In the genomic region with DNA sequence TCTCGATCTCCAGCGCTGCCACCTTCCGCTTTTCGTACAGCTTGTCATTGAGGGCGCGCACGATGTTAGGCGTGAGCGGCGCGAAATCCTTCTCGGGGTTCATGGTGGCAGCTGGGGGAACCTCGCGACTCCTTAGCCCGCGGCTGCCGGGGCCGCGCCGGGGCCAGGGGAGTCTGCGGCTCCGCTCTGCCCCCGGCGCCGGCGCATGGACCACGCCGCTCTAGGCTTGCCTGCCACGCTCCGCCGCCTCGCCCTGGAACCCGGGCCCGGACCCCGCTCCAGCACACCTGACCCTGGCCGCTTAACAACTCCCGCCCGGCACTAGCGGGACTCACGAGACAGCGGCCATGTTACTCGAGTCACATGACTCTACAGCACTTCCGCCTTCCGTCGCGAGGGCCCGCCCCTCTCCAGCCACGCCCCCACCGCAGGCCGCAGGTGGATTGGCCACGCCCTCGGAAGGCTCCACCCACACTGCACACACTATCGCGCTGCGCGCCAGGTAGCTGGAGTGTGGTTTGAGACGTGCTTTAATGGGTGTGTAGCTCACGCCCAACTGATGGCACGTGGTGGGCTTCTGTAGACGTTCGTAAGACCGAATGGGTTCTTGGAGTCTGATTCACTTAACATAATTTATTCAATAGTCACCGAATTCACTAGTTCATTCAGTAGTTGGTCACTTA, we compare ENCODE assay signal across 1 cellular context.
TF ChIP-seq lines count a peak whose summit lies in the region.

Gene VAC14 (minus strand): TSS at position 361 of the 683 bp plus-strand sequence. CDS start 258 bp downstream, at position 103.

TF ChIP-seq in HepG2, 621 proteins besides CTCF, POLR2A, EP300 and RAD21 (continued from another document and continues in another):
- TF ChIP-seq YY1 (IDR thresholded peaks at IDR 0.05; ENCODE audit: insufficient read depth, insufficient replicate concordance, low read depth, low read length): peak; percentile 99
- TF ChIP-seq SRSF1 (optimal IDR thresholded peaks at IDR 0.05; ENCODE audit: low read depth, low read length): no peak
- no peak for TF ChIP-seq GLMP (CRISPR knock-in tag; IDR thresholded peaks at IDR 0.05; ENCODE audit: borderline replicate concordance)
- no peak for TF ChIP-seq ZNF30 (CRISPR knock-in tag; IDR thresholded peaks at IDR 0.05)
- peak; percentile 41; the same call in 1 of the 2 replicates for TF ChIP-seq CREB1 (IDR thresholded peaks at IDR 0.05)
- no peak for TF ChIP-seq CREB1 (CRISPR knock-in tag; IDR thresholded peaks at IDR 0.05)
- peak; percentile 47; the same call in 1 of the 2 replicates for TF ChIP-seq JUND (CRISPR knock-in tag; IDR thresholded peaks at IDR 0.05)
- TF ChIP-seq ZFP91 (CRISPR knock-in tag; IDR thresholded peaks at IDR 0.05; ENCODE audit: borderline replicate concordance): peak; percentile 90
- no peak for TF ChIP-seq FOXC1 (CRISPR knock-in tag; IDR thresholded peaks at IDR 0.05; ENCODE audit: borderline replicate concordance)
- TF ChIP-seq NFYB (CRISPR knock-in tag; IDR thresholded peaks at IDR 0.05): peak; percentile 64
- TF ChIP-seq, protein P1, sequence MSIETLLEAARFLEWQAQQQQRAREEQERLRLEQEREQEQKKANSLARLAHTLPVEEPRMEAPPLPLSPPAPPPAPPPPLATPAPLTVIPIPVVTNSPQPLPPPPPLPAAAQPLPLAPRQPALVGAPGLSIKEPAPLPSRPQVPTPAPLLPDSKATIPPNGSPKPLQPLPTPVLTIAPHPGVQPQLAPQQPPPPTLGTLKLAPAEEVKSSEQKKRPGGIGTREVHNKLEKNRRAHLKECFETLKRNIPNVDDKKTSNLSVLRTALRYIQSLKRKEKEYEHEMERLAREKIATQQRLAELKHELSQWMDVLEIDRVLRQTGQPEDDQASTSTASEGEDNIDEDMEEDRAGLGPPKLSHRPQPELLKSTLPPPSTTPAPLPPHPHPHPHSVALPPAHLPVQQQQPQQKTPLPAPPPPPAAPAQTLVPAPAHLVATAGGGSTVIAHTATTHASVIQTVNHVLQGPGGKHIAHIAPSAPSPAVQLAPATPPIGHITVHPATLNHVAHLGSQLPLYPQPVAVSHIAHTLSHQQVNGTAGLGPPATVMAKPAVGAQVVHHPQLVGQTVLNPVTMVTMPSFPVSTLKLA (IDR thresholded peaks at IDR 0.05): peak; percentile 80
- TF ChIP-seq KLF11 (CRISPR knock-in tag; IDR thresholded peaks at IDR 0.05): 0 out of 2 replicates have a peak, but pooled peaks have one; percentile 63
- peak; percentile 57; the same call in 1 of the 2 replicates for TF ChIP-seq ZKSCAN8 (CRISPR knock-in tag; IDR thresholded peaks at IDR 0.05; ENCODE audit: borderline replicate concordance)
- peak; percentile 87 for TF ChIP-seq SMAD1 (CRISPR knock-in tag; IDR thresholded peaks at IDR 0.05; ENCODE audit: borderline replicate concordance, low read depth)
- no peak for TF ChIP-seq ZNF660 (CRISPR knock-in tag; IDR thresholded peaks at IDR 0.05; ENCODE audit: borderline replicate concordance, low read depth)
- no peak; the same call in none of the 2 replicates for TF ChIP-seq SOX5 (CRISPR knock-in tag; IDR thresholded peaks at IDR 0.05; ENCODE audit: borderline replicate concordance)
- peak; percentile 100 for TF ChIP-seq PHF20 (CRISPR knock-in tag; IDR thresholded peaks at IDR 0.05)
- TF ChIP-seq IKZF1 (IDR thresholded peaks at IDR 0.05): no peak
- TF ChIP-seq, protein P2, sequence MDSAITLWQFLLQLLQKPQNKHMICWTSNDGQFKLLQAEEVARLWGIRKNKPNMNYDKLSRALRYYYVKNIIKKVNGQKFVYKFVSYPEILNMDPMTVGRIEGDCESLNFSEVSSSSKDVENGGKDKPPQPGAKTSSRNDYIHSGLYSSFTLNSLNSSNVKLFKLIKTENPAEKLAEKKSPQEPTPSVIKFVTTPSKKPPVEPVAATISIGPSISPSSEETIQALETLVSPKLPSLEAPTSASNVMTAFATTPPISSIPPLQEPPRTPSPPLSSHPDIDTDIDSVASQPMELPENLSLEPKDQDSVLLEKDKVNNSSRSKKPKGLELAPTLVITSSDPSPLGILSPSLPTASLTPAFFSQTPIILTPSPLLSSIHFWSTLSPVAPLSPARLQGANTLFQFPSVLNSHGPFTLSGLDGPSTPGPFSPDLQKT (CRISPR knock-in tag; IDR thresholded peaks at IDR 0.05; ENCODE audit: borderline replicate concordance): no peak
- no peak for TF ChIP-seq PLRG1 (conservative IDR thresholded peaks at IDR 0.05)
- TF ChIP-seq RELA (CRISPR knock-in tag; IDR thresholded peaks at IDR 0.05): peak; percentile 58; the same call in 1 of the 2 replicates
- TF ChIP-seq, protein P3, sequence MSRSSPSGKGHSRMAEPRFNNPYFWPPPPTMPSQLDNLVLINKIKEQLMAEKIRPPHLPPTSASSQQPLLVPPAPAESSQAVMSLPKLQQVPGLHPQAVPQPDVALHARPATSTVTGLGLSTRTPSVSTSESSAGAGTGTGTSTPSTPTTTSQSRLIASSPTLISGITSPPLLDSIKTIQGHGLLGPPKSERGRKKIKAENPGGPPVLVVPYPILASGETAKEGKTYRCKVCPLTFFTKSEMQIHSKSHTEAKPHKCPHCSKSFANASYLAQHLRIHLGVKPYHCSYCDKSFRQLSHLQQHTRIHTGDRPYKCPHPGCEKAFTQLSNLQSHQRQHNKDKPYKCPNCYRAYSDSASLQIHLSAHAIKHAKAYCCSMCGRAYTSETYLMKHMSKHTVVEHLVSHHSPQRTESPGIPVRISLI (CRISPR knock-in tag; IDR thresholded peaks at IDR 0.05; ENCODE audit: borderline replicate concordance): no peak
- TF ChIP-seq ZZZ3 (CRISPR knock-in tag; IDR thresholded peaks at IDR 0.05; ENCODE audit: borderline replicate concordance): no peak; the same call in 1 of the 2 replicates
- TF ChIP-seq MYNN (CRISPR knock-in tag; IDR thresholded peaks at IDR 0.05; ENCODE audit: low read depth): no peak; the same call in 1 of the 2 replicates
- no peak for TF ChIP-seq NCOR1 (IDR thresholded peaks at IDR 0.05; ENCODE audit: borderline replicate concordance, low read length)
- no peak for TF ChIP-seq THAP8 (CRISPR knock-in tag; IDR thresholded peaks at IDR 0.05; ENCODE audit: borderline replicate concordance)
- TF ChIP-seq ZNF260 (CRISPR knock-in tag; IDR thresholded peaks at IDR 0.05; ENCODE audit: borderline replicate concordance, low read depth): no peak
- peak; percentile 89 for TF ChIP-seq CBX1 (IDR thresholded peaks at IDR 0.05; ENCODE audit: low read depth)
- TF ChIP-seq ZNF382 (CRISPR knock-in tag; IDR thresholded peaks at IDR 0.05; ENCODE audit: borderline replicate concordance): no peak
- no peak for TF ChIP-seq CCDC6 (CRISPR knock-in tag; IDR thresholded peaks at IDR 0.05)
- peak; percentile 50; the same call in 1 of the 2 replicates for TF ChIP-seq TFAP4 (IDR thresholded peaks at IDR 0.05; ENCODE audit: borderline replicate concordance, low read depth)
- TF ChIP-seq ZNF674 (CRISPR knock-in tag; IDR thresholded peaks at IDR 0.05; ENCODE audit: low read depth): no peak
- TF ChIP-seq MTF2 (CRISPR knock-in tag; IDR thresholded peaks at IDR 0.05; ENCODE audit: borderline replicate concordance): 0 out of 2 replicates have a peak, but pooled peaks have one; percentile 18
- peak; percentile 44; the same call in 1 of the 2 replicates for TF ChIP-seq BRF2 (CRISPR knock-in tag; IDR thresholded peaks at IDR 0.05)
- TF ChIP-seq KMT2A (CRISPR knock-in tag; IDR thresholded peaks at IDR 0.05): peak; percentile 88
- TF ChIP-seq PPARG (CRISPR knock-in tag; conservative IDR thresholded peaks at IDR 0.05): 0 out of 2 replicates have a peak, but pooled peaks have one; percentile 5
- TF ChIP-seq ZBTB42 (CRISPR knock-in tag; IDR thresholded peaks at IDR 0.05): no peak
- no peak; the same call in 1 of the 2 replicates for TF ChIP-seq EHMT2 (IDR thresholded peaks at IDR 0.05; ENCODE audit: borderline replicate concordance, low read depth, low read length)
- no peak for TF ChIP-seq SMYD3 (CRISPR knock-in tag; IDR thresholded peaks at IDR 0.05)
- TF ChIP-seq PHF8 (CRISPR knock-in tag; IDR thresholded peaks at IDR 0.05): peak; percentile 89
- no peak for TF ChIP-seq ZNF646 (CRISPR knock-in tag; IDR thresholded peaks at IDR 0.05)
